ENCODE assay signal across 20 cellular contexts in genomic region chr6:31239854-31240253, GRCh38. TPM values are rescaled to one million over a fixed set of nuclear protein-coding genes. Genes with fewer than 3 reads are reported as not detected.
A peak's percentile ranks its signal among the peaks of the same experiment; 100 is the strongest.
DNase-seq lines count a peak whose midpoint lies in the region; FAIRE-seq and TF ChIP-seq lines count a peak whose summit lies in the region.
"Had no signal": no experiment of that assay in that cellular context is flagged by ENCODE, and none has a peak within 500 bp of the region (broad histone marks: within the 10 kb centered on the region; RNA-seq: fewer than 3 reads in every experiment).

No MANE protein-coding gene starts in this region.

- no peak for TF ChIP-seq POLR2A in sigmoid colon (IDR thresholded peaks at IDR 0.05)

- H3K79me2 ChIP-seq in astrocyte (ENCODE audit: insufficient read depth, low read length), result no peaks in the 10 kb centered on the region

- no peaks in the 10 kb centered on the region for H3K36me3 ChIP-seq in astrocyte (ENCODE audit: insufficient read depth, low read length)
- H3K36me3 ChIP-seq in sigmoid colon, result no peaks in the 10 kb centered on the region
- H3K36me3 ChIP-seq in left ventricle myocardium inferior, result no peaks in the 10 kb centered on the region
- H3K36me3 ChIP-seq: BE2C had no signal

- H3K27ac ChIP-seq in astrocyte (ENCODE audit: low read depth, low read length) (no peak overlapping the region), sigmoid colon (no peak overlapping the region), left ventricle myocardium inferior (replicated peaks) (no peak overlapping the region)

- no peaks in the 10 kb centered on the region for H3K9me3 ChIP-seq in astrocyte (ENCODE audit: insufficient read depth, low read depth, low read length)
- H3K9me3 ChIP-seq in sigmoid colon, result no peaks in the 10 kb centered on the region
- no peaks in the 10 kb centered on the region for H3K9me3 ChIP-seq in left ventricle myocardium inferior (replicated peaks)
- H3K9me3 ChIP-seq: BE2C had no signal

- H4K20me1 ChIP-seq in astrocyte (ENCODE audit: insufficient read depth, low read length), result no peaks in the 10 kb centered on the region

- no peak overlapping the region for H3K4me2 ChIP-seq in astrocyte (ENCODE audit: low read length)

- no peaks in the 10 kb centered on the region for H3K4me1 ChIP-seq in astrocyte (ENCODE audit: insufficient read depth, low read length)
- no peaks in the 10 kb centered on the region for H3K4me1 ChIP-seq in sigmoid colon
- no peaks in the 10 kb centered on the region for H3K4me1 ChIP-seq in left ventricle myocardium inferior
- H3K4me1 ChIP-seq: BE2C had no signal

- 29 to 30% methylated on average over 3 of the region's 3 CpGs for whole genome bisulfite sequencing in sigmoid colon, 2 donors

- H3K4me1 Mint-ChIP-seq in astrocyte (ENCODE audit: low read depth, unreplicated experiment), result peaks cover 2% of the 10 kb centered on the region

- H3K9me3 Mint-ChIP-seq in astrocyte (ENCODE audit: unreplicated experiment), result no peaks in the 10 kb centered on the region
- H3K9me3 Mint-ChIP-seq: T-helper 1 cell treated with Interleukin-12 subunit alpha and Interleukin-12 subunit beta and Interleukin-4 antibody, amounts not matched to agents 30 μg/mL and 1 μg/mL, for 36 hours had no signal

- no peak for FAIRE-seq in astrocyte (lab: Jason Lieb, UNC)
- FAIRE-seq: GM18507, H54 had no signal

- H3K27me3 Mint-ChIP-seq in astrocyte (ENCODE audit: low read depth, unreplicated experiment), result peaks cover 10% of the 10 kb centered on the region

- H3K4me3 Mint-ChIP-seq in astrocyte (ENCODE audit: unreplicated experiment), result no peak overlapping the region
- H3K4me3 Mint-ChIP-seq: T-helper 1 cell treated with Interleukin-12 subunit alpha and Interleukin-12 subunit beta and Interleukin-4 antibody, amounts not matched to agents 30 μg/mL and 1 μg/mL, for 36 hours had no signal

- TF ChIP-seq CTCF in astrocyte (IDR thresholded peaks at IDR 0.05; ENCODE audit: insufficient read depth, low read depth, low read length) (no peak), GM10266 (IDR thresholded peaks at IDR 0.05; ENCODE audit: control insufficient read depth, insufficient read depth, low read depth, missing control alignments) (no peak), sigmoid colon (IDR thresholded peaks at IDR 0.05) (no peak), left ventricle myocardium inferior (IDR thresholded peaks at IDR 0.05; ENCODE audit: borderline replicate concordance) (no peak)

- peaks cover 19% of the 10 kb centered on the region for H3K27me3 ChIP-seq in astrocyte (ENCODE audit: insufficient read depth, low read length)
- H3K27me3 ChIP-seq in sigmoid colon, result peaks cover 0 to 3% (median 0%) of the 10 kb centered on the region in 3 donors
- no peaks in the 10 kb centered on the region for H3K27me3 ChIP-seq in left ventricle myocardium inferior (ENCODE audit: low read depth)

- H3K9ac ChIP-seq in astrocyte (ENCODE audit: low read length), result no peak overlapping the region

- intact Hi-C loops in sigmoid colon (cut with DNase I), result loop anchor here (5.0 kb wide), 1 partner anchor 278 kb away; no protein-coding TSS in a partner anchor
- intact Hi-C loops in left ventricle myocardium inferior (cut with micrococcal nuclease), result no loop called here

- H3K36me3 Mint-ChIP-seq in astrocyte (ENCODE audit: low read depth, unreplicated experiment), result no peaks in the 10 kb centered on the region
- H3K36me3 Mint-ChIP-seq: CD14-positive monocyte had no signal

- DNase-seq in DMS53 treated with DMSO at 0.1 percent for 48 hours (lab: John Stamatoyannopoulos, UW; ENCODE audit: unreplicated experiment) (peak; percentile 23), HCEC 1CT (peak; percentile 4), astrocyte (ENCODE audit: low read depth) (peak; percentile 3), NAMALWA (ENCODE audit: low spot score) (no peak), GM10266 (ENCODE audit: extremely low spot score) (no peak), sigmoid colon (no peak), left ventricle myocardium inferior (no peak)
- DNase-seq: BE2C, Calu3, GF-D8, NCI-H1105, NCI-H146, NCI-H2029, NCI-H446 treated with DMSO at 0.1 percent for 48 hours, NCI-H526, SHP77 treated with DMSO at 0.1 percent for 48 hours had no signal

- H2AFZ ChIP-seq in astrocyte (ENCODE audit: low read depth, low read length), result no peak overlapping the region

- H3K27ac Mint-ChIP-seq in astrocyte (ENCODE audit: unreplicated experiment), result no peak overlapping the region
- H3K27ac Mint-ChIP-seq: CD14-positive monocyte; T-helper 1 cell treated with Interleukin-12 subunit alpha and Interleukin-12 subunit beta and Interleukin-4 antibody, amounts not matched to agents 30 μg/mL and 1 μg/mL, for 36 hours had no signal

- TF ChIP-seq EP300 in sigmoid colon (IDR thresholded peaks at IDR 0.05), result no peak

- no peak overlapping the region for H3K4me3 ChIP-seq in astrocyte (ENCODE audit: insufficient read depth, low read depth, low read length)
- no peak overlapping the region for H3K4me3 ChIP-seq in sigmoid colon
- H3K4me3 ChIP-seq in left ventricle myocardium inferior, result no peak overlapping the region

RNA-seq across cellular contexts. Expression of gene HLA-C, which starts 32.0 kb away (rescaled TPM):
- total RNA-seq in astrocyte (587 and 786 TPM in 2 replicates), sigmoid colon (100 to 1,000 TPM; 129 to 351 (median 273) TPM), left ventricle myocardium inferior (170 TPM)
- 100 to 1,000 TPM; 166 to 907 (median 437) TPM for polyA plus RNA-seq in sigmoid colon

Comparison
In these comparisons a context has a peak if more than half of its experiments do, and no peak if none do; other contexts are left out.
1. DNase-seq: peak in DMS53 treated with DMSO at 0.1 percent for 48 hours (single experiment), HCEC 1CT (single experiment) and astrocyte (single experiment); none in NAMALWA (single experiment), GM10266 (single experiment), sigmoid colon (single experiment) and left ventricle myocardium inferior (single experiment).